Comparison of ENCODE assay signal across 28 cellular contexts in the genomic region with DNA sequence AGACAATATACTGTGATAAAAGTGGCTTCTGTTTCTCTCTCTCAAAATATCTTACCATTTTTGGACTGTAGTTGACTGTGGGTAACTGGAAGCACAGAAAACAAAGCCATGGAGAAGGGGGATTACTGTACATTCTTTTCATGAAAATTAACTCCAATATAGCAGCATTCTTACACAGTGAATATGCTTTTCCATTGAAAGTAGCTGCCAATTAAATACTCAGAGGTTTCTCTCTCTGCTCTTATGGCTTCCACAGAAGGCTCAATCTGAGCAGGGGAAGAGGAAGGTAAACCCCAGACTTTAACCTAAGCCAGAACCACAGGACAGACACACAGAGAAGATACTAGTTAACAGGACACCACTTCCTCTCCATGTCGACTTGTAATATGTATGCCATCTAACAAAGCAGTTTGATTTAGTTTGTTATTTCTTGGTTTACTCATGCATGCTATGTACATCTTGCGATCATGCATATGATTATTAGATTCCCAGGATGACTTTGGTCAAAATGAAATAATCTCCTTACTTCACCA.
A peak's percentile ranks its signal among the peaks of the same experiment; 100 is the strongest.
DNase-seq lines count a peak whose midpoint lies in the region; ATAC-seq and TF ChIP-seq lines count a peak whose summit lies in the region.
"Had no signal": no experiment of that assay in that cellular context is flagged by ENCODE, and none has a peak within 500 bp of the region (broad histone marks: within the 10 kb centered on the region; RNA-seq: fewer than 3 reads in every experiment).

No MANE protein-coding gene starts in this region.

- no peaks in the 10 kb centered on the region for H3K27me3 Mint-ChIP-seq in stimulated activated naive CD8-positive, alpha-beta T cell treated with anti-CD3 and anti-CD28 coated beads, Interleukin-15, amount 100 ng/mL, for 72 hours
- H3K27me3 Mint-ChIP-seq in stimulated activated naive B cell treated with anti-CD40 and anti-IgM and Interleukin-4, amounts not matched to agents 10 μg/mL and 1 μg/mL and 100 μg/mL, for 72 hours = no peaks in the 10 kb centered on the region
- H3K27me3 Mint-ChIP-seq in HFFc6 (ENCODE audit: insufficient read depth) = no peaks in the 10 kb centered on the region; the same call in none of the 2 replicates
- H3K27me3 Mint-ChIP-seq: T-cell had no signal

- intact Hi-C loops in PC-3 (cut with micrococcal nuclease) = no loop called here
- intact Hi-C loops in head of caudate nucleus (cut with DNase I) = no loop called here

- no peak overlapping the region for H2AFZ ChIP-seq in PC-3 (ENCODE audit: low read length)
- H2AFZ ChIP-seq: GM23248 had no signal

- no peak for DNase-seq in stimulated activated naive CD8-positive, alpha-beta T cell treated with anti-CD3 and anti-CD28 coated beads, Interleukin-15, amount 100 ng/mL, for 72 hours
- DNase-seq in stimulated activated naive CD8-positive, alpha-beta T cell treated with anti-CD3 and anti-CD28 coated beads, Interleukin-15, Interleukin-2, amounts not matched to agents 100 U/mL and 50 U/mL, for 24 hours = no peak
- DNase-seq in KG1 (lab: John Stamatoyannopoulos, UW) = peak; percentile 71
- DNase-seq in astrocyte of the spinal cord (ENCODE audit: low read depth, low spot score) = peak; percentile 7
- DNase-seq in stimulated activated naive B cell treated with anti-CD40 and anti-IgM and Interleukin-4, amounts not matched to agents 10 μg/mL and 1 μg/mL and 100 μg/mL, for 72 hours = no peak
- DNase-seq in PC-3 = no peak
- DNase-seq in head of caudate nucleus = no peak
- DNase-seq in HFFc6 = no peak
- DNase-seq: activated CD8-positive, alpha-beta memory T cell treated with anti-CD3 and anti-CD28 coated beads for 24 hours; activated T-cell treated with anti-CD3 and anti-CD28 coated beads, Interleukin-2, amount 50 U/mL, for 4 hours; COR-L47; effector CD4-positive, alpha-beta T cell; GF-D8; glutamatergic neuron; GM23248; kidney; NCI-H2081; NCI-H226; retina; SJCRH30; stimulated activated CD4-positive, alpha-beta T cell treated with anti-CD3 and anti-CD28 coated beads, Interleukin-4, amount 100 ng/mL, for 24 hours; stimulated activated naive CD4-positive, alpha-beta T cell; T-cell; testis had no signal

- H3K9me3 ChIP-seq in PC-3 (ENCODE audit: low read length) = no peaks in the 10 kb centered on the region
- H3K9me3 ChIP-seq: BLaER1, SJCRH30, testis had no signal

- no TSS peak for BruUV-seq in PC-3 (replicated peaks; lab: Mats Ljungman, UMichigan)

- CTCF ChIA-PET in PC-3 (lab: Charles Lee) = no interaction called here

- no peaks in the 10 kb centered on the region for H3F3A ChIP-seq in PC-3 (ENCODE audit: low read length, unreplicated experiment)

- H3K4me2 ChIP-seq in PC-3 (ENCODE audit: low read length) = no peak overlapping the region
- H3K4me2 ChIP-seq: BLaER1 had no signal

- no peaks in the 10 kb centered on the region for H3K36me3 ChIP-seq in PC-3 (ENCODE audit: low read depth, low read length)
- H3K36me3 ChIP-seq: BLaER1, SJCRH30 had no signal

- TF ChIP-seq CTCF in astrocyte of the spinal cord (IDR thresholded peaks at IDR 0.05; ENCODE audit: low read depth, low read length) = no peak
- TF ChIP-seq CTCF in PC-3 (conservative IDR thresholded peaks at IDR 0.05; ENCODE audit: low read depth, low read length) = no peak
- no peak for TF ChIP-seq CTCF in HFFc6 (IDR thresholded peaks at IDR 0.05)

- H3K4me1 Mint-ChIP-seq in stimulated activated naive CD8-positive, alpha-beta T cell treated with anti-CD3 and anti-CD28 coated beads, Interleukin-15, amount 100 ng/mL, for 72 hours = peaks cover 15% of the 10 kb centered on the region
- H3K4me1 Mint-ChIP-seq in stimulated activated naive B cell treated with anti-CD40 and anti-IgM and Interleukin-4, amounts not matched to agents 10 μg/mL and 1 μg/mL and 100 μg/mL, for 72 hours = peaks cover 24 to 42% of the 10 kb centered on the region in 2 donors
- H3K4me1 Mint-ChIP-seq in HFFc6 (ENCODE audit: low read depth) = peaks cover 11% of the 10 kb centered on the region

- H3K4me3 ChIP-seq in astrocyte of the spinal cord (ENCODE audit: low read depth, low read length) = no peak overlapping the region
- H3K4me3 ChIP-seq in PC-3 (ENCODE audit: low read length) = no peak overlapping the region
- H3K4me3 ChIP-seq: BLaER1, GM23248, SJCRH30, testis had no signal

- no peaks in the 10 kb centered on the region for H4K20me1 ChIP-seq in PC-3 (ENCODE audit: low read length)
- H4K20me1 ChIP-seq: BLaER1 had no signal

- H3K27ac ChIP-seq in PC-3 (ENCODE audit: low read length) = no peak overlapping the region
- H3K27ac ChIP-seq: BLaER1, GM23248, SJCRH30, testis had no signal

- H3K27me3 ChIP-seq in PC-3 (ENCODE audit: low read length) = no peaks in the 10 kb centered on the region
- H3K27me3 ChIP-seq: BLaER1, SJCRH30, testis had no signal

- peaks cover 11 to 16% of the 10 kb centered on the region in 2 donors for H3K36me3 Mint-ChIP-seq in stimulated activated naive B cell treated with anti-CD40 and anti-IgM and Interleukin-4, amounts not matched to agents 10 μg/mL and 1 μg/mL and 100 μg/mL, for 72 hours
- no peaks in the 10 kb centered on the region for H3K36me3 Mint-ChIP-seq in HFFc6 (ENCODE audit: low read depth)

- POLR2A ChIA-PET in PC-3 (lab: Charles Lee; ENCODE audit: unreplicated experiment) = no interaction called here

- in situ Hi-C loops in astrocyte of the spinal cord (cut with HindIII; ENCODE audit: low sequenced_read_pairs) = no loop called here

- H3K9me3 Mint-ChIP-seq in stimulated activated naive CD8-positive, alpha-beta T cell treated with anti-CD3 and anti-CD28 coated beads, Interleukin-15, amount 100 ng/mL, for 72 hours = no peaks in the 10 kb centered on the region
- H3K9me3 Mint-ChIP-seq in stimulated activated naive B cell treated with anti-CD40 and anti-IgM and Interleukin-4, amounts not matched to agents 10 μg/mL and 1 μg/mL and 100 μg/mL, for 72 hours = no peaks in the 10 kb centered on the region
- H3K9me3 Mint-ChIP-seq in HFFc6 = no peaks in the 10 kb centered on the region
- H3K9me3 Mint-ChIP-seq: activated T-cell treated with anti-CD3 and anti-CD28 coated beads, Interleukin-2, amount 50 U/mL, for 4 hours; nephron; T-cell had no signal

- peaks cover 6% of the 10 kb centered on the region; the same call in 1 of the 2 replicates for H3K4me1 ChIP-seq in PC-3 (ENCODE audit: insufficient read depth, low read length)
- H3K4me1 ChIP-seq: SJCRH30, testis had no signal

- peak; percentile 53 for ATAC-seq in stimulated activated naive CD8-positive, alpha-beta T cell treated with anti-CD3 and anti-CD28 coated beads, Interleukin-15, amount 100 ng/mL, for 72 hours
- ATAC-seq in stimulated activated naive CD8-positive, alpha-beta T cell treated with anti-CD3 and anti-CD28 coated beads, Interleukin-15, Interleukin-2, amounts not matched to agents 100 U/mL and 50 U/mL, for 24 hours = no peak
- ATAC-seq in stimulated activated naive B cell treated with anti-CD40 and anti-IgM and Interleukin-4, amounts not matched to agents 10 μg/mL and 1 μg/mL and 100 μg/mL, for 72 hours (replicated peaks) = peak; percentile 30 to 50
- no peak for ATAC-seq in PC-3
- ATAC-seq: activated CD4-positive, CD25-positive, alpha-beta regulatory T cell treated with anti-CD3 and anti-CD28 coated beads, Interleukin-2, amount 50 U/mL, for 24 hours; activated T-cell treated with anti-CD3 and anti-CD28 coated beads, Interleukin-2, amount 50 U/mL, for 4 hours; HepG2; T-cell had no signal

- H3K79me2 ChIP-seq in PC-3 (ENCODE audit: low read length) = no peaks in the 10 kb centered on the region

- peak overlapping the region in 1 of 2 donors; percentile 18 for H3K27ac Mint-ChIP-seq in stimulated activated naive CD8-positive, alpha-beta T cell treated with anti-CD3 and anti-CD28 coated beads, Interleukin-15, amount 100 ng/mL, for 72 hours
- no peak overlapping the region for H3K27ac Mint-ChIP-seq in stimulated activated naive B cell treated with anti-CD40 and anti-IgM and Interleukin-4, amounts not matched to agents 10 μg/mL and 1 μg/mL and 100 μg/mL, for 72 hours
- no peak overlapping the region for H3K27ac Mint-ChIP-seq in HFFc6
- H3K27ac Mint-ChIP-seq: nephron, T-cell had no signal

- H3K9ac ChIP-seq in PC-3 (ENCODE audit: low read length) = no peak overlapping the region
- H3K9ac ChIP-seq: BLaER1, GM23248 had no signal

- H3K4me3 Mint-ChIP-seq in stimulated activated naive CD8-positive, alpha-beta T cell treated with anti-CD3 and anti-CD28 coated beads, Interleukin-15, amount 100 ng/mL, for 72 hours = no peak overlapping the region
- no peak overlapping the region for H3K4me3 Mint-ChIP-seq in stimulated activated naive B cell treated with anti-CD40 and anti-IgM and Interleukin-4, amounts not matched to agents 10 μg/mL and 1 μg/mL and 100 μg/mL, for 72 hours
- no peak overlapping the region for H3K4me3 Mint-ChIP-seq in HFFc6
- H3K4me3 Mint-ChIP-seq: activated T-cell treated with anti-CD3 and anti-CD28 coated beads, Interleukin-2, amount 50 U/mL, for 4 hours; nephron; T-cell had no signal

- no peaks in the 10 kb centered on the region for H3K9me2 ChIP-seq in PC-3 (replicated peaks; ENCODE audit: low read length)

Comparison
In these comparisons a context has a peak if more than half of its experiments do, and no peak if none do; other contexts are left out.
1. ATAC-seq: peak in stimulated activated naive CD8-positive, alpha-beta T cell treated with anti-CD3 and anti-CD28 coated beads, Interleukin-15, amount 100 ng/mL, for 72 hours (single experiment) and stimulated activated naive B cell treated with anti-CD40 and anti-IgM and Interleukin-4, amounts not matched to agents 10 μg/mL and 1 μg/mL and 100 μg/mL, for 72 hours (2 of 2); none in stimulated activated naive CD8-positive, alpha-beta T cell treated with anti-CD3 and anti-CD28 coated beads, Interleukin-15, Interleukin-2, amounts not matched to agents 100 U/mL and 50 U/mL, for 24 hours (single experiment) and PC-3 (single experiment).
2. DNase-seq: peak in KG1 (single experiment) and astrocyte of the spinal cord (single experiment); none in stimulated activated naive CD8-positive, alpha-beta T cell treated with anti-CD3 and anti-CD28 coated beads, Interleukin-15, amount 100 ng/mL, for 72 hours (0 of 2), stimulated activated naive CD8-positive, alpha-beta T cell treated with anti-CD3 and anti-CD28 coated beads, Interleukin-15, Interleukin-2, amounts not matched to agents 100 U/mL and 50 U/mL, for 24 hours (single experiment), stimulated activated naive B cell treated with anti-CD40 and anti-IgM and Interleukin-4, amounts not matched to agents 10 μg/mL and 1 μg/mL and 100 μg/mL, for 72 hours (single experiment), PC-3 (single experiment), head of caudate nucleus (0 of 42) and HFFc6 (single experiment).